In genomic region chr3:132730891-132731580, GRCh38 we compare ENCODE assay signal across 8 cellular contexts. TPM values are rescaled to one million over a fixed set of nuclear protein-coding genes. Genes with fewer than 3 reads are reported as not detected.
DNase-seq lines count a peak whose midpoint lies in the region; ATAC-seq and TF ChIP-seq lines count a peak whose summit lies in the region.

No MANE protein-coding gene starts in this region.

- H3K4me3 Mint-ChIP-seq in endothelial cell (ENCODE audit: unreplicated experiment): no peak overlapping the region
- H3K4me3 Mint-ChIP-seq in CD8-positive, alpha-beta memory T cell: no peak overlapping the region

- H3K4me1 ChIP-seq in DOHH2 (ENCODE audit: control insufficient read depth, low read length): peaks cover 6% of the 10 kb centered on the region; the same call in 1 of the 2 replicates
- H3K4me1 ChIP-seq in PC-3 (ENCODE audit: insufficient read depth, low read length): no peaks in the 10 kb centered on the region
- no peaks in the 10 kb centered on the region for H3K4me1 ChIP-seq in CD8-positive, alpha-beta memory T cell (ENCODE audit: insufficient read depth, low read length)

- POLR2A ChIA-PET in PC-3 (lab: Charles Lee; ENCODE audit: unreplicated experiment): no interaction called here
- POLR2A ChIA-PET in CD8-positive, alpha-beta memory T cell (lab: Charles Lee): no interaction called here

- H3K27ac ChIP-seq in DOHH2 (ENCODE audit: low read depth, low read length) (no peak overlapping the region), PC-3 (ENCODE audit: low read length) (no peak overlapping the region)
- H3K27ac ChIP-seq in CD8-positive, alpha-beta memory T cell (ENCODE audit: low read depth, low read length): no peak overlapping the region

- intact Hi-C loops in PC-3 (cut with micrococcal nuclease): loop anchor here (1.0 to 5.0 kb wide), 5 partner anchors 310 to 846 kb away; no protein-coding TSS in a partner anchor

- H3K36me3 Mint-ChIP-seq in endothelial cell (ENCODE audit: low read depth, unreplicated experiment): no peaks in the 10 kb centered on the region
- no peaks in the 10 kb centered on the region for H3K36me3 Mint-ChIP-seq in CD8-positive, alpha-beta memory T cell

- no TSS peak for BruUV-seq in PC-3 (replicated peaks; lab: Mats Ljungman, UMichigan)

- no peaks in the 10 kb centered on the region for H3K36me3 ChIP-seq in DOHH2 (ENCODE audit: control insufficient read depth, low read length)
- no peaks in the 10 kb centered on the region for H3K36me3 ChIP-seq in PC-3 (ENCODE audit: low read depth, low read length)
- H3K36me3 ChIP-seq in CD8-positive, alpha-beta memory T cell (ENCODE audit: insufficient read depth, low read length): no peaks in the 10 kb centered on the region

- H3F3A ChIP-seq in DOHH2 (ENCODE audit: control insufficient read depth, insufficient read depth) (no peaks in the 10 kb centered on the region), PC-3 (ENCODE audit: low read length, unreplicated experiment) (no peaks in the 10 kb centered on the region)

- no peak overlapping the region for H2AFZ ChIP-seq in PC-3 (ENCODE audit: low read length)

- H3K9me3 ChIP-seq in DOHH2 (ENCODE audit: control insufficient read depth, insufficient read depth, low read length) (no peaks in the 10 kb centered on the region), PC-3 (ENCODE audit: low read length) (no peaks in the 10 kb centered on the region)
- no peaks in the 10 kb centered on the region for H3K9me3 ChIP-seq in CD8-positive, alpha-beta memory T cell (ENCODE audit: low read length)

- H3K27me3 Mint-ChIP-seq in endothelial cell (ENCODE audit: unreplicated experiment): no peaks in the 10 kb centered on the region
- H3K27me3 Mint-ChIP-seq in CD8-positive, alpha-beta memory T cell: peaks cover 15 to 60% of the 10 kb centered on the region in 2 donors

- peaks cover 9% of the 10 kb centered on the region for H3K4me1 Mint-ChIP-seq in endothelial cell (ENCODE audit: unreplicated experiment)
- H3K4me1 Mint-ChIP-seq in CD8-positive, alpha-beta memory T cell: peaks cover 0 to 1% (median 0%) of the 10 kb centered on the region in 3 donors

- no peak overlapping the region for H3K9ac ChIP-seq in PC-3 (ENCODE audit: low read length)

- in situ Hi-C loops in KBM-7 (cut with MboI; ENCODE audit: low pct_unique_long_range_greater_than_20kb, low sequenced_read_pairs): loop anchor here (10.0 kb wide), 1 partner anchor 654 kb away; no protein-coding TSS in a partner anchor

- no peaks in the 10 kb centered on the region for H3K9me3 Mint-ChIP-seq in endothelial cell (ENCODE audit: unreplicated experiment)
- H3K9me3 Mint-ChIP-seq in CD8-positive, alpha-beta memory T cell: no peaks in the 10 kb centered on the region

- H3K79me2 ChIP-seq in DOHH2 (ENCODE audit: control insufficient read depth, low read length) (no peaks in the 10 kb centered on the region), PC-3 (ENCODE audit: low read length) (no peaks in the 10 kb centered on the region)

- ATAC-seq in PC-3 (peak; percentile 78), GM18517 (IDR thresholded peaks at IDR 0.05; ENCODE audit: unreplicated experiment) (no peak)

- H3K9me2 ChIP-seq in DOHH2 (replicated peaks; ENCODE audit: control insufficient read depth, low read length): no peaks in the 10 kb centered on the region
- H3K9me2 ChIP-seq in PC-3 (replicated peaks; ENCODE audit: low read length): no peaks in the 10 kb centered on the region

- H3K4me3 ChIP-seq in DOHH2 (ENCODE audit: low read length) (no peak overlapping the region), PC-3 (ENCODE audit: low read length) (no peak overlapping the region)
- no peak overlapping the region for H3K4me3 ChIP-seq in CD8-positive, alpha-beta memory T cell (ENCODE audit: low read length)

- DNase-seq in KBM-7: peak; percentile 20
- DNase-seq in PC-3: peak; percentile 55
- DNase-seq in endothelial cell (ENCODE audit: low spot score): peak; percentile 33
- DNase-seq in non-pigmented ciliary epithelial cell (ENCODE audit: low read depth): peak; percentile 20
- DNase-seq in CD8-positive, alpha-beta memory T cell: no peak
- no peak for DNase-seq in NK-92 (lab: John Stamatoyannopoulos, UW; ENCODE audit: unreplicated experiment)

- TF ChIP-seq CTCF in DOHH2 (IDR thresholded peaks at IDR 0.05; ENCODE audit: low read depth, low read length, poor library complexity, severe bottlenecking): peak; percentile 57
- TF ChIP-seq CTCF in PC-3 (conservative IDR thresholded peaks at IDR 0.05; ENCODE audit: low read depth, low read length): peak; percentile 55; the same call in 1 of the 2 replicates
- TF ChIP-seq CTCF in endothelial cell (IDR thresholded peaks at IDR 0.05; ENCODE audit: unreplicated experiment): no peak

- H4K20me1 ChIP-seq in DOHH2 (ENCODE audit: control insufficient read depth, insufficient read depth, low read depth, low read length): no peaks in the 10 kb centered on the region
- H4K20me1 ChIP-seq in PC-3 (ENCODE audit: low read length): no peaks in the 10 kb centered on the region

- no peak overlapping the region for H3K27ac Mint-ChIP-seq in endothelial cell (ENCODE audit: unreplicated experiment)
- H3K27ac Mint-ChIP-seq in CD8-positive, alpha-beta memory T cell: no peak overlapping the region

- CTCF ChIA-PET in PC-3 (lab: Charles Lee): interaction anchor here (0.6 to 1.3 kb wide), 3 partner anchors 311 to 847 kb away, joined by 3 to 13 read pairs (median 4); no protein-coding TSS in a partner anchor
- CTCF ChIA-PET in CD8-positive, alpha-beta memory T cell (lab: Charles Lee): interaction anchor here (0.7 to 0.9 kb wide), 2 partner anchors 693 to 1197 kb away, joined by 3 read pairs; no protein-coding TSS in a partner anchor

- H3K27me3 ChIP-seq in DOHH2 (ENCODE audit: control insufficient read depth, low read length) (peaks cover 28% of the 10 kb centered on the region), PC-3 (ENCODE audit: low read length) (peaks cover 34% of the 10 kb centered on the region)
- H3K27me3 ChIP-seq in CD8-positive, alpha-beta memory T cell (ENCODE audit: insufficient read depth, low read length, poor library complexity, severe bottlenecking): peaks cover 7% of the 10 kb centered on the region

- no peak overlapping the region for H3K4me2 ChIP-seq in DOHH2 (ENCODE audit: low read length)
- H3K4me2 ChIP-seq in PC-3 (ENCODE audit: low read length): no peak overlapping the region

RNA-seq across cellular contexts. Expression of gene NPHP3, which starts 8.8 kb away (rescaled TPM):
- 6.2 and 7.7 TPM in 2 replicates for total RNA-seq in PC-3 (2014; rRNA removed)
- 30.0 TPM for total RNA-seq in endothelial cell (ENCODE audit: unreplicated experiment)
- 10 to 100 TPM; 11.7 to 13.9 TPM for total RNA-seq in CD8-positive, alpha-beta memory T cell
- 3.9 TPM for polyA plus RNA-seq in CD8-positive, alpha-beta memory T cell

Comparison
In these comparisons a context has a peak if more than half of its experiments do, and no peak if none do; other contexts are left out.
1. DNase-seq: peak in KBM-7 (single experiment), PC-3 (single experiment), endothelial cell (single experiment) and non-pigmented ciliary epithelial cell (single experiment); none in CD8-positive, alpha-beta memory T cell (0 of 5) and NK-92 (single experiment).